Comparison of ENCODE assay signal across 18 cellular contexts in genomic region chr20:19692100-19692499, GRCh38.
DNase-seq lines count a peak whose midpoint lies in the region; ATAC-seq and TF ChIP-seq lines count a peak whose summit lies in the region.
"Had no signal": no experiment of that assay in that cellular context is flagged by ENCODE, and none has a peak within 500 bp of the region (broad histone marks: within the 10 kb centered on the region; RNA-seq: fewer than 3 reads in every experiment).

No MANE protein-coding gene starts in this region.

- no TSS peak for BruUV-seq in PC-9 (replicated peaks; lab: Mats Ljungman, UMichigan)

- no peaks in the 10 kb centered on the region for H3K27me3 ChIP-seq in PC-9 (ENCODE audit: insufficient read depth, low read depth)
- no peaks in the 10 kb centered on the region for H3K27me3 ChIP-seq in adrenal gland
- H3K27me3 ChIP-seq: body of pancreas, neutrophil, right atrium auricular region had no signal

- H3K9me3 ChIP-seq in PC-9 (ENCODE audit: insufficient read depth, low read depth) (no peaks in the 10 kb centered on the region), adrenal gland (replicated peaks in 1 of 3) (no peaks in the 10 kb centered on the region)
- H3K9me3 ChIP-seq: body of pancreas, left ventricle myocardium inferior, neutrophil, right atrium auricular region had no signal

- no peak for ATAC-seq in natural killer cell
- ATAC-seq: activated CD8-positive, alpha-beta T cell treated with anti-CD3 and anti-CD28 coated beads for 36 hours; stimulated activated effector memory CD8-positive, alpha-beta T cell treated with anti-CD3 and anti-CD28 coated beads, Interleukin-12 subunit alpha, Interleukin-12 subunit beta, amount 100 ng/mL, for 72 hours had no signal

- H3K27ac Mint-ChIP-seq in dendritic cell treated with granulocyte-macrophage colony-stimulating factor and Interleukin-4, amounts not matched to agents 40 ng/mL and 50 ng/mL, for 4 days: peak overlapping the region; percentile 35
- no peak overlapping the region for H3K27ac Mint-ChIP-seq in natural killer cell
- H3K27ac Mint-ChIP-seq: activated CD8-positive, alpha-beta T cell treated with anti-CD3 and anti-CD28 coated beads for 36 hours; activated T-cell treated with anti-CD3 and anti-CD28 coated beads, Interleukin-2, amount 50 U/mL, for 24 hours; CD8-positive, alpha-beta memory T cell; stimulated activated effector memory CD8-positive, alpha-beta T cell treated with anti-CD3 and anti-CD28 coated beads, Interleukin-12 subunit alpha, Interleukin-12 subunit beta, amount 100 ng/mL, for 72 hours had no signal

- no peaks in the 10 kb centered on the region for H3K79me2 ChIP-seq in PC-9 (ENCODE audit: low read depth)

- no peaks in the 10 kb centered on the region for H3K27me3 Mint-ChIP-seq in dendritic cell treated with granulocyte-macrophage colony-stimulating factor and Interleukin-4, amounts not matched to agents 40 ng/mL and 50 ng/mL, for 4 days
- H3K27me3 Mint-ChIP-seq in natural killer cell (ENCODE audit: low read depth in 2 of 2): peaks cover 13 to 14% of the 10 kb centered on the region in 2 donors

- intact Hi-C loops in PC-9 (cut with micrococcal nuclease; ENCODE audit: unreplicated experiment): loop anchor here (1.0 to 2.0 kb wide), 7 partner anchors 43 to 303 kb away; no protein-coding TSS in a partner anchor
- intact Hi-C loops in dendritic cell treated with granulocyte-macrophage colony-stimulating factor and Interleukin-4, amounts not matched to agents 40 ng/mL and 50 ng/mL, for 4 days (cut with micrococcal nuclease): loop anchor here (2.0 to 5.0 kb wide), 2 partner anchors 35 to 67 kb away; partner anchors contain the start of gene RIN2
- intact Hi-C loops in natural killer cell (cut with micrococcal nuclease): loop anchor here (1.0 to 10.0 kb wide), 2 partner anchors 303 to 873 kb away; no protein-coding TSS in a partner anchor
- intact Hi-C loops in adrenal gland (cut with DNase I): loop anchor here (10.0 kb wide), 3 partner anchors 73 to 543 kb away; no protein-coding TSS in a partner anchor

- no peaks in the 10 kb centered on the region for H3K9me2 ChIP-seq in PC-9 (ENCODE audit: insufficient read depth)

- H2AFZ ChIP-seq in PC-9: no peak overlapping the region

- TF ChIP-seq POLR2A in adrenal gland (IDR thresholded peaks at IDR 0.05): no peak

- no peaks in the 10 kb centered on the region for H3K9me3 Mint-ChIP-seq in dendritic cell treated with granulocyte-macrophage colony-stimulating factor and Interleukin-4, amounts not matched to agents 40 ng/mL and 50 ng/mL, for 4 days
- no peaks in the 10 kb centered on the region for H3K9me3 Mint-ChIP-seq in natural killer cell
- H3K9me3 Mint-ChIP-seq: activated CD8-positive, alpha-beta T cell treated with anti-CD3 and anti-CD28 coated beads for 36 hours; activated T-cell treated with anti-CD3 and anti-CD28 coated beads, Interleukin-2, amount 50 U/mL, for 24 hours; CD8-positive, alpha-beta memory T cell; stimulated activated effector memory CD8-positive, alpha-beta T cell treated with anti-CD3 and anti-CD28 coated beads, Interleukin-12 subunit alpha, Interleukin-12 subunit beta, amount 100 ng/mL, for 72 hours had no signal

- H3K27ac ChIP-seq in PC-9 (peak overlapping the region; percentile 45), adrenal gland (no peak overlapping the region)
- H3K27ac ChIP-seq: body of pancreas, neutrophil had no signal

- H3K36me3 ChIP-seq in PC-9 (ENCODE audit: low read depth) (no peaks in the 10 kb centered on the region), adrenal gland (replicated peaks in 1 of 2) (no peaks in the 10 kb centered on the region)
- H3K36me3 ChIP-seq: left ventricle myocardium inferior, right atrium auricular region had no signal

- H3K4me1 Mint-ChIP-seq in dendritic cell treated with granulocyte-macrophage colony-stimulating factor and Interleukin-4, amounts not matched to agents 40 ng/mL and 50 ng/mL, for 4 days (ENCODE audit: low read depth): peaks cover 62% of the 10 kb centered on the region
- peaks cover 0 to 7% of the 10 kb centered on the region in 2 donors for H3K4me1 Mint-ChIP-seq in natural killer cell
- H3K4me1 Mint-ChIP-seq: stimulated activated effector memory CD8-positive, alpha-beta T cell treated with anti-CD3 and anti-CD28 coated beads, Interleukin-12 subunit alpha, Interleukin-12 subunit beta, amount 100 ng/mL, for 72 hours had no signal

- H3K4me3 Mint-ChIP-seq in dendritic cell treated with granulocyte-macrophage colony-stimulating factor and Interleukin-4, amounts not matched to agents 40 ng/mL and 50 ng/mL, for 4 days: no peak overlapping the region
- no peak overlapping the region for H3K4me3 Mint-ChIP-seq in natural killer cell
- H3K4me3 Mint-ChIP-seq: activated CD8-positive, alpha-beta T cell treated with anti-CD3 and anti-CD28 coated beads for 36 hours; activated T-cell treated with anti-CD3 and anti-CD28 coated beads, Interleukin-2, amount 50 U/mL, for 24 hours; stimulated activated effector memory CD8-positive, alpha-beta T cell treated with anti-CD3 and anti-CD28 coated beads, Interleukin-12 subunit alpha, Interleukin-12 subunit beta, amount 100 ng/mL, for 72 hours had no signal

- POLR2A ChIA-PET in PC-9 (lab: Charles Lee; ENCODE audit: unreplicated experiment): no interaction called here

- no peaks in the 10 kb centered on the region for H3K36me3 Mint-ChIP-seq in dendritic cell treated with granulocyte-macrophage colony-stimulating factor and Interleukin-4, amounts not matched to agents 40 ng/mL and 50 ng/mL, for 4 days (ENCODE audit: low read depth)
- no peaks in the 10 kb centered on the region for H3K36me3 Mint-ChIP-seq in natural killer cell
- H3K36me3 Mint-ChIP-seq: stimulated activated effector memory CD8-positive, alpha-beta T cell treated with anti-CD3 and anti-CD28 coated beads, Interleukin-12 subunit alpha, Interleukin-12 subunit beta, amount 100 ng/mL, for 72 hours had no signal

- H3K4me1 ChIP-seq in PC-9 (replicated peaks; ENCODE audit: insufficient read depth) (peaks cover 10% of the 10 kb centered on the region), adrenal gland (replicated peaks in 1 of 2) (peaks cover 0 to 4% of the 10 kb centered on the region in 2 donors)
- H3K4me1 ChIP-seq: body of pancreas had no signal

- H4K20me1 ChIP-seq in PC-9 (ENCODE audit: insufficient read depth): no peaks in the 10 kb centered on the region

- H3K4me2 ChIP-seq in PC-9: peak overlapping the region; percentile 65

- H3F3A ChIP-seq in PC-9 (ENCODE audit: insufficient read depth, low read depth): no peaks in the 10 kb centered on the region

- H3K4me3 ChIP-seq in PC-9: no peak overlapping the region
- H3K4me3 ChIP-seq in adrenal gland: no peak overlapping the region
- H3K4me3 ChIP-seq: body of pancreas, left ventricle myocardium inferior, right atrium auricular region had no signal

- DNase-seq in ELR (ENCODE audit: low read depth) (peak; percentile 56), PC-9 (no peak), non-pigmented ciliary epithelial cell (ENCODE audit: low read depth) (peak; percentile 5), natural killer cell (no peak), mucosa of gallbladder (ENCODE audit: low spot score) (no peak), adrenal gland (no peak), NCI-H187 treated with DMSO at 0.1 percent for 48 hours (lab: John Stamatoyannopoulos, UW) (no peak)
- DNase-seq: cortex of kidney, NCI-H1694 had no signal

- TF ChIP-seq CTCF in PC-9 (conservative IDR thresholded peaks at IDR 0.05) (no peak), natural killer cell (IDR thresholded peaks at IDR 0.05) (no peak), adrenal gland (IDR thresholded peaks at IDR 0.05) (no peak)

- WGBS in adrenal gland, 4 donors: 65 to 74% (median 69%) methylated on average over 4 of the region's 4 CpGs

- CTCF ChIA-PET in PC-9 (lab: Charles Lee): interaction anchor here (0.7 to 1.3 kb wide), 2 partner anchors 92 to 98 kb away, joined by 3 read pairs; no protein-coding TSS in a partner anchor

Comparison
In these comparisons a context has a peak if more than half of its experiments do, and no peak if none do; other contexts are left out.
1. DNase-seq: peak in ELR (single experiment) and non-pigmented ciliary epithelial cell (single experiment); none in PC-9 (0 of 2), natural killer cell (single experiment), mucosa of gallbladder (single experiment), adrenal gland (0 of 7) and NCI-H187 treated with DMSO at 0.1 percent for 48 hours (single experiment).